In the genomic region with DNA sequence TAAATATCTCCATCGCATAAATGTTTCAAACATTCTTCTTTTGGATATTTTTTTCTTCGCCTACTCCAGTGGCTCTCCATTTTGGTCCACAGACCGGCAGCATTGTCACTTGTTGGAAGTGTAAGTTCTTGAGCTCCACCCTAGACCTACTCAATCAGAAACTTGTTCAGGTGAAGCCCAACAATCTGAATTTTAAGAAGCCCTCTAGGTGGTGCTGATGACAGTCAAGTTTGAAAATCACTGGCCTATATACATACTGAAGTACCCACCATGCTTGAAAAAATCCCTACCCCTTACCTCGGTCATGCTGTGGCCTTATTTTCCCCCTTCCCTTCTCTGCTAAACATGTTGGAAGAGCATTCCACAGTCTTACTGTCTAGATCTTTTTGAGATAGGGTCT, we compare ENCODE assay signal across 2 cellular contexts.
TF ChIP-seq lines count a peak whose summit lies in the region.

No MANE protein-coding gene starts in this region.

TF ChIP-seq in HepG2, 621 proteins besides CTCF, POLR2A, EP300 and RAD21:
- TF ChIP-seq, protein P1, sequence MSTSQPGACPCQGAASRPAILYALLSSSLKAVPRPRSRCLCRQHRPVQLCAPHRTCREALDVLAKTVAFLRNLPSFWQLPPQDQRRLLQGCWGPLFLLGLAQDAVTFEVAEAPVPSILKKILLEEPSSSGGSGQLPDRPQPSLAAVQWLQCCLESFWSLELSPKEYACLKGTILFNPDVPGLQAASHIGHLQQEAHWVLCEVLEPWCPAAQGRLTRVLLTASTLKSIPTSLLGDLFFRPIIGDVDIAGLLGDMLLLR (CRISPR knock-in tag; IDR thresholded peaks at IDR 0.05), result no peak
- no peak for TF ChIP-seq SMAD3 (CRISPR knock-in tag; IDR thresholded peaks at IDR 0.05)
- TF ChIP-seq ZFP1 (CRISPR knock-in tag; IDR thresholded peaks at IDR 0.05), result no peak
- no peak for TF ChIP-seq PHF8 (CRISPR knock-in tag; IDR thresholded peaks at IDR 0.05)
- TF ChIP-seq KDM3A (CRISPR knock-in tag; IDR thresholded peaks at IDR 0.05; ENCODE audit: low read depth), result no peak
- TF ChIP-seq NR1H2 (CRISPR knock-in tag; IDR thresholded peaks at IDR 0.05; ENCODE audit: borderline replicate concordance, low read depth), result no peak
- TF ChIP-seq ZNF709 (CRISPR knock-in tag; IDR thresholded peaks at IDR 0.05), result no peak
- no peak for TF ChIP-seq ZFY (CRISPR knock-in tag; IDR thresholded peaks at IDR 0.05)
- TF ChIP-seq HNRNPK (IDR thresholded peaks at IDR 0.05; ENCODE audit: low read depth, low read length, poor library complexity, severe bottlenecking), result no peak
- TF ChIP-seq ATF7-NPFF (CRISPR knock-in tag; IDR thresholded peaks at IDR 0.05; ENCODE audit: low read depth), result no peak
- TF ChIP-seq, protein P2, sequence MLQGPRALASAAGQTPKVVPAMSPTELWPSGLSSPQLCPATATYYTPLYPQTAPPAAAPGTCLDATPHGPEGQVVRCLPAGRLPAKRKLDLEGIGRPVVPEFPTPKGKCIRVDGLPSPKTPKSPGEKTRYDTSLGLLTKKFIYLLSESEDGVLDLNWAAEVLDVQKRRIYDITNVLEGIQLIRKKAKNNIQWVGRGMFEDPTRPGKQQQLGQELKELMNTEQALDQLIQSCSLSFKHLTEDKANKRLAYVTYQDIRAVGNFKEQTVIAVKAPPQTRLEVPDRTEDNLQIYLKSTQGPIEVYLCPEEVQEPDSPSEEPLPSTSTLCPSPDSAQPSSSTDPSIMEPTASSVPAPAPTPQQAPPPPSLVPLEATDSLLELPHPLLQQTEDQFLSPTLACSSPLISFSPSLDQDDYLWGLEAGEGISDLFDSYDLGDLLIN (CRISPR knock-in tag; IDR thresholded peaks at IDR 0.05; ENCODE audit: borderline replicate concordance), result no peak
- no peak for TF ChIP-seq MIER2 (CRISPR knock-in tag; IDR thresholded peaks at IDR 0.05)
- TF ChIP-seq, protein P3, sequence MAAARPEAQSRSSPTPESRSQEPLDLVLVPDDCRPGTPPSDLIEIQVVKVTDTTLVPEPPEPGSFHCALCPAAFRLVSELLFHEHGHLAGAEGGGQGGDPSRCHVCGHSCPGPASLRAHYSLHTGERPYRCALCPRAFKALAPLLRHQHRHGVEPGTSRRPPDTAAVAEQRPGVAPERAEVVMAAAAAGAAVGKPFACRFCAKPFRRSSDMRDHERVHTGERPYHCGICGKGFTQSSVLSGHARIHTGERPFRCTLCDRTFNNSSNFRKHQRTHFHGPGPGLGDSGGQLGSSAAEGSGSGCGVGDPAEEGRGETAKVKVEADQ (CRISPR knock-in tag; IDR thresholded peaks at IDR 0.05; ENCODE audit: borderline replicate concordance), result no peak
- no peak for TF ChIP-seq RBM22 (optimal IDR thresholded peaks at IDR 0.05; ENCODE audit: low read length)
TF ChIP-seq in HepG2: peak in this region for 0.

TF ChIP-seq in GM23338, 12 proteins besides CTCF, POLR2A, EP300 and RAD21:
- TF ChIP-seq, protein P4, sequence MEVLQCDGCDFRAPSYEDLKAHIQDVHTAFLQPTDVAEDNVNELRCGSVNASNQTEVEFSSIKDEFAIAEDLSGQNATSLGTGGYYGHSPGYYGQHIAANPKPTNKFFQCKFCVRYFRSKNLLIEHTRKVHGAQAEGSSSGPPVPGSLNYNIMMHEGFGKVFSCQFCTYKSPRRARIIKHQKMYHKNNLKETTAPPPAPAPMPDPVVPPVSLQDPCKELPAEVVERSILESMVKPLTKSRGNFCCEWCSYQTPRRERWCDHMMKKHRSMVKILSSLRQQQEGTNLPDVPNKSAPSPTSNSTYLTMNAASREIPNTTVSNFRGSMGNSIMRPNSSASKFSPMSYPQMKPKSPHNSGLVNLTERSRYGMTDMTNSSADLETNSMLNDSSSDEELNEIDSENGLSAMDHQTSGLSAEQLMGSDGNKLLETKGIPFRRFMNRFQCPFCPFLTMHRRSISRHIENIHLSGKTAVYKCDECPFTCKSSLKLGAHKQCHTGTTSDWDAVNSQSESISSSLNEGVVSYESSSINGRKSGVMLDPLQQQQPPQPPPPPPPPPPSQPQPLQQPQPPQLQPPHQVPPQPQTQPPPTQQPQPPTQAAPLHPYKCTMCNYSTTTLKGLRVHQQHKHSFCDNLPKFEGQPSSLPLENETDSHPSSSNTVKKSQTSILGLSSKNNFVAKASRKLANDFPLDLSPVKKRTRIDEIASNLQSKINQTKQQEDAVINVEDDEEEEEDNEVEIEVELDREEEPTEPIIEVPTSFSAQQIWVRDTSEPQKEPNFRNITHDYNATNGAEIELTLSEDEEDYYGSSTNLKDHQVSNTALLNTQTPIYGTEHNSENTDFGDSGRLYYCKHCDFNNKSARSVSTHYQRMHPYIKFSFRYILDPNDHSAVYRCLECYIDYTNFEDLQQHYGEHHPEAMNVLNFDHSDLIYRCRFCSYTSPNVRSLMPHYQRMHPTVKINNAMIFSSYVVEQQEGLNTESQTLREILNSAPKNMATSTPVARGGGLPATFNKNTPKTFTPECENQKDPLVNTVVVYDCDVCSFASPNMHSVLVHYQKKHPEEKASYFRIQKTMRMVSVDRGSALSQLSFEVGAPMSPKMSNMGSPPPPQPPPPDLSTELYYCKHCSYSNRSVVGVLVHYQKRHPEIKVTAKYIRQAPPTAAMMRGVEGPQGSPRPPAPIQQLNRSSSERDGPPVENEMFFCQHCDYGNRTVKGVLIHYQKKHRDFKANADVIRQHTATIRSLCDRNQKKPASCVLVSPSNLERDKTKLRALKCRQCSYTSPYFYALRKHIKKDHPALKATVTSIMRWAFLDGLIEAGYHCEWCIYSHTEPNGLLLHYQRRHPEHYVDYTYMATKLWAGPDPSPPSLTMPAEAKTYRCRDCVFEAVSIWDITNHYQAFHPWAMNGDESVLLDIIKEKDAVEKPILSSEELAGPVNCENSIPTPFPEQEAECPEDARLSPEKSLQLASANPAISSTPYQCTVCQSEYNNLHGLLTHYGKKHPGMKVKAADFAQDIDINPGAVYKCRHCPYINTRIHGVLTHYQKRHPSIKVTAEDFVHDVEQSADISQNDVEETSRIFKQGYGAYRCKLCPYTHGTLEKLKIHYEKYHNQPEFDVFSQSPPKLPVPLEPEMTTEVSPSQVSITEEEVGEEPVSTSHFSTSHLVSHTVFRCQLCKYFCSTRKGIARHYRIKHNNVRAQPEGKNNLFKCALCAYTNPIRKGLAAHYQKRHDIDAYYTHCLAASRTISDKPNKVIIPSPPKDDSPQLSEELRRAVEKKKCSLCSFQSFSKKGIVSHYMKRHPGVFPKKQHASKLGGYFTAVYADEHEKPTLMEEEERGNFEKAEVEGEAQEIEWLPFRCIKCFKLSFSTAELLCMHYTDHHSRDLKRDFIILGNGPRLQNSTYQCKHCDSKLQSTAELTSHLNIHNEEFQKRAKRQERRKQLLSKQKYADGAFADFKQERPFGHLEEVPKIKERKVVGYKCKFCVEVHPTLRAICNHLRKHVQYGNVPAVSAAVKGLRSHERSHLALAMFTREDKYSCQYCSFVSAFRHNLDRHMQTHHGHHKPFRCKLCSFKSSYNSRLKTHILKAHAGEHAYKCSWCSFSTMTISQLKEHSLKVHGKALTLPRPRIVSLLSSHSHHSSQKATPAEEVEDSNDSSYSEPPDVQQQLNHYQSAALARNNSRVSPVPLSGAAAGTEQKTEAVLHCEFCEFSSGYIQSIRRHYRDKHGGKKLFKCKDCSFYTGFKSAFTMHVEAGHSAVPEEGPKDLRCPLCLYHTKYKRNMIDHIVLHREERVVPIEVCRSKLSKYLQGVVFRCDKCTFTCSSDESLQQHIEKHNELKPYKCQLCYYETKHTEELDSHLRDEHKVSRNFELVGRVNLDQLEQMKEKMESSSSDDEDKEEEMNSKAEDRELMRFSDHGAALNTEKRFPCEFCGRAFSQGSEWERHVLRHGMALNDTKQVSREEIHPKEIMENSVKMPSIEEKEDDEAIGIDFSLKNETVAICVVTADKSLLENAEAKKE (CRISPR knock-in tag; IDR thresholded peaks at IDR 0.05), result no peak
TF ChIP-seq in GM23338: peak in this region for 0.
